8 cellular contexts compared by ENCODE assay signal in genomic region chr7:30503273-30504212, GRCh38. TPM values are rescaled to one million over a fixed set of nuclear protein-coding genes. Genes with fewer than 3 reads are reported as not detected.
DNase-seq lines count a peak whose midpoint lies in the region; ATAC-seq and TF ChIP-seq lines count a peak whose summit lies in the region.

No MANE protein-coding gene starts in this region.

- ATAC-seq in T-helper 17 cell (no peak), GM18520 (IDR thresholded peaks at IDR 0.05; ENCODE audit: unreplicated experiment) (no peak)
- ATAC-seq in stimulated activated effector memory CD8-positive, alpha-beta T cell treated with anti-CD3 and anti-CD28 coated beads, Interleukin-12 subunit alpha, Interleukin-12 subunit beta, amount 100 ng/mL, for 72 hours: no peak

- H3K27me3 Mint-ChIP-seq in T-helper 17 cell: no peaks in the 10 kb centered on the region
- no peaks in the 10 kb centered on the region for H3K27me3 Mint-ChIP-seq in glutamatergic neuron (ENCODE audit: unreplicated experiment)

- H3K4me1 Mint-ChIP-seq in T-helper 17 cell: peaks cover 21% of the 10 kb centered on the region
- H3K4me1 Mint-ChIP-seq in glutamatergic neuron (ENCODE audit: low read depth, unreplicated experiment): peaks cover 9% of the 10 kb centered on the region
- H3K4me1 Mint-ChIP-seq in stimulated activated effector memory CD8-positive, alpha-beta T cell treated with anti-CD3 and anti-CD28 coated beads, Interleukin-12 subunit alpha, Interleukin-12 subunit beta, amount 100 ng/mL, for 72 hours: peaks cover 38% of the 10 kb centered on the region

- TF ChIP-seq CTCF in glutamatergic neuron (IDR thresholded peaks at IDR 0.05; ENCODE audit: partially characterized antibody, unreplicated experiment): no peak

- DNase-seq in NCI-H2171 treated with DMSO at 0.1 percent for 48 hours (lab: John Stamatoyannopoulos, UW) (peak; percentile 18), NCI-H2171 (lab: John Stamatoyannopoulos, UW) (no peak), T-helper 17 cell (no peak), glutamatergic neuron (no peak), D341Med (ENCODE audit: low spot score) (no peak), cerebellar nuclear complex (lab: John Stamatoyannopoulos, UW) (no peak)
- no peak for DNase-seq in stimulated activated effector memory CD8-positive, alpha-beta T cell treated with anti-CD3 and anti-CD28 coated beads, Interleukin-12 subunit alpha, Interleukin-12 subunit beta, amount 100 ng/mL, for 72 hours (ENCODE audit: low spot score in 2 of 2)

- peaks cover 3% of the 10 kb centered on the region for H3K36me3 Mint-ChIP-seq in T-helper 17 cell (ENCODE audit: low read depth)
- no peaks in the 10 kb centered on the region for H3K36me3 Mint-ChIP-seq in glutamatergic neuron (ENCODE audit: unreplicated experiment)
- peaks cover 43% of the 10 kb centered on the region for H3K36me3 Mint-ChIP-seq in stimulated activated effector memory CD8-positive, alpha-beta T cell treated with anti-CD3 and anti-CD28 coated beads, Interleukin-12 subunit alpha, Interleukin-12 subunit beta, amount 100 ng/mL, for 72 hours

- peak overlapping the region; percentile 92 for H3K27ac Mint-ChIP-seq in T-helper 17 cell
- peak overlapping the region; percentile 59 for H3K27ac Mint-ChIP-seq in glutamatergic neuron (ENCODE audit: unreplicated experiment)
- H3K27ac Mint-ChIP-seq in stimulated activated effector memory CD8-positive, alpha-beta T cell treated with anti-CD3 and anti-CD28 coated beads, Interleukin-12 subunit alpha, Interleukin-12 subunit beta, amount 100 ng/mL, for 72 hours: peak overlapping the region; percentile 89

- H3K9me3 Mint-ChIP-seq in glutamatergic neuron (ENCODE audit: unreplicated experiment): peaks cover 5% of the 10 kb centered on the region
- no peaks in the 10 kb centered on the region for H3K9me3 Mint-ChIP-seq in stimulated activated effector memory CD8-positive, alpha-beta T cell treated with anti-CD3 and anti-CD28 coated beads, Interleukin-12 subunit alpha, Interleukin-12 subunit beta, amount 100 ng/mL, for 72 hours

- no peaks in the 10 kb centered on the region for H3K9me3 ChIP-seq in T-helper 17 cell (ENCODE audit: control insufficient read depth, low read length, poor library complexity, severe bottlenecking)

- peak overlapping the region; percentile 97 for H3K4me3 Mint-ChIP-seq in T-helper 17 cell
- peak overlapping the region; percentile 86 for H3K4me3 Mint-ChIP-seq in glutamatergic neuron (ENCODE audit: unreplicated experiment)
- H3K4me3 Mint-ChIP-seq in stimulated activated effector memory CD8-positive, alpha-beta T cell treated with anti-CD3 and anti-CD28 coated beads, Interleukin-12 subunit alpha, Interleukin-12 subunit beta, amount 100 ng/mL, for 72 hours: peak overlapping the region; percentile 83

RNA-seq across cellular contexts. Expression of gene GGCT, which starts 1.1 kb away (rescaled TPM):
- total RNA-seq in T-helper 17 cell (1 to 10 TPM; 8.4 to 9.6 TPM), glutamatergic neuron (ENCODE audit: unreplicated experiment) (25.0 TPM)

RNA-seq across cellular contexts. Expression of gene NOD1, which starts 25.0 kb away (rescaled TPM):
- 10 to 100 TPM; 15.7 to 18.9 TPM for total RNA-seq in T-helper 17 cell
- total RNA-seq in glutamatergic neuron (ENCODE audit: unreplicated experiment): 9.3 TPM
